In genomic region chr1:56688522-56689026, GRCh38 we compare ENCODE assay signal across 9 cellular contexts. TPM values are rescaled to one million over a fixed set of nuclear protein-coding genes. Genes with fewer than 3 reads are reported as not detected.
DNase-seq lines count a peak whose midpoint lies in the region; ATAC-seq and TF ChIP-seq lines count a peak whose summit lies in the region.
"Had no signal": no experiment of that assay in that cellular context is flagged by ENCODE, and none has a peak within 500 bp of the region (broad histone marks: within the 10 kb centered on the region; RNA-seq: fewer than 3 reads in every experiment).

No MANE protein-coding gene starts in this region.

- H3K9me3 ChIP-seq in mucosa of descending colon (no peaks in the 10 kb centered on the region), BE2C (no peaks in the 10 kb centered on the region), ovary (no peaks in the 10 kb centered on the region), thyroid gland (no peaks in the 10 kb centered on the region)

- no peaks in the 10 kb centered on the region for H3K36me3 Mint-ChIP-seq in WTC11
- H3K36me3 Mint-ChIP-seq: natural killer cell treated with Interleukin-12 subunit alpha and Interleukin-12 subunit beta and Interleukin-15 and Interleukin-18, amount 100 ng/mL, for 72 hours had no signal

- H3K4me3 ChIP-seq in mucosa of descending colon, result no peak overlapping the region
- H3K4me3 ChIP-seq in BE2C (ENCODE audit: low read depth, low read length), result no peak overlapping the region
- no peak overlapping the region for H3K4me3 ChIP-seq in ovary
- H3K4me3 ChIP-seq in thyroid gland (replicated peaks in 1 of 3), result no peak overlapping the region

- peaks cover 2% of the 10 kb centered on the region; the same call in 1 of the 2 replicates for H3K4me1 Mint-ChIP-seq in WTC11

- intact Hi-C loops in mucosa of descending colon (cut with DNase I, micrococcal nuclease), result no loop called here
- intact Hi-C loops in ovary (cut with DNase I), result no loop called here
- intact Hi-C loops in thyroid gland (cut with DNase I), result no loop called here

- CTCF ChIA-PET in WTC11 (lab: Charles Lee), result no interaction called here

- ATAC-seq in GM18499 (IDR thresholded peaks at IDR 0.05; ENCODE audit: insufficient read depth, unreplicated experiment), result peak; percentile 68
- ATAC-seq in HG02884 (IDR thresholded peaks at IDR 0.05; ENCODE audit: unreplicated experiment), result peak; percentile 92
- ATAC-seq in WTC11, result peak; percentile 87
- ATAC-seq in mucosa of descending colon, result peak; percentile 83

- TF ChIP-seq CTCF in WTC11 (IDR thresholded peaks at IDR 0.05) (no peak), mucosa of descending colon (IDR thresholded peaks at IDR 0.05) (no peak), BE2C (IDR thresholded peaks at IDR 0.05; ENCODE audit: low read depth, low read length) (no peak), ovary (IDR thresholded peaks at IDR 0.05) (no peak), thyroid gland (IDR thresholded peaks at IDR 0.05) (no peak)

- WGBS in ovary, 3 donors, result 74 to 82% (median 77%) methylated on average over 3 of the region's 3 CpGs
- WGBS in thyroid gland, 2 donors, result 75 to 80% methylated on average over 3 of the region's 3 CpGs

- H3K27me3 ChIP-seq in BE2C, result no peaks in the 10 kb centered on the region
- H3K27me3 ChIP-seq in ovary, result no peaks in the 10 kb centered on the region
- H3K27me3 ChIP-seq in thyroid gland, result no peaks in the 10 kb centered on the region

- H3K27ac ChIP-seq in ovary, result no peak overlapping the region
- H3K27ac ChIP-seq in thyroid gland, result no peak overlapping the region

- H3K4me3 Mint-ChIP-seq in WTC11, result no peak overlapping the region
- H3K4me3 Mint-ChIP-seq: natural killer cell treated with Interleukin-12 subunit alpha and Interleukin-12 subunit beta and Interleukin-15 and Interleukin-18, amount 100 ng/mL, for 72 hours had no signal

- POLR2A ChIA-PET in WTC11 (lab: Charles Lee), result no interaction called here

- TF ChIP-seq POLR2A in ovary (IDR thresholded peaks at IDR 0.05), result no peak
- no peak for TF ChIP-seq POLR2A in thyroid gland (IDR thresholded peaks at IDR 0.05)

- DNase-seq in WTC11 (ENCODE audit: low spot score), result no peak
- no peak for DNase-seq in mucosa of descending colon
- DNase-seq in CD1c-positive myeloid dendritic cell (ENCODE audit: extremely low spot score), result no peak
- no peak for DNase-seq in BE2C
- DNase-seq in ovary, result no peak
- no peak for DNase-seq in thyroid gland

- TF ChIP-seq EP300 in ovary (IDR thresholded peaks at IDR 0.05), result no peak

- no peaks in the 10 kb centered on the region for H3K9me3 Mint-ChIP-seq in WTC11
- H3K9me3 Mint-ChIP-seq: natural killer cell treated with Interleukin-12 subunit alpha and Interleukin-12 subunit beta and Interleukin-15 and Interleukin-18, amount 100 ng/mL, for 72 hours had no signal

- H3K27ac Mint-ChIP-seq in WTC11, result peak overlapping the region; percentile 67; the same call in 1 of the 2 replicates
- H3K27ac Mint-ChIP-seq: natural killer cell treated with Interleukin-12 subunit alpha and Interleukin-12 subunit beta and Interleukin-15 and Interleukin-18, amount 100 ng/mL, for 72 hours had no signal

- H3K27me3 Mint-ChIP-seq in WTC11 (ENCODE audit: low read depth), result no peaks in the 10 kb centered on the region
- H3K27me3 Mint-ChIP-seq: natural killer cell treated with Interleukin-12 subunit alpha and Interleukin-12 subunit beta and Interleukin-15 and Interleukin-18, amount 100 ng/mL, for 72 hours had no signal

- no peaks in the 10 kb centered on the region for H3K4me1 ChIP-seq in mucosa of descending colon (ENCODE audit: low read depth)
- H3K4me1 ChIP-seq in BE2C, result no peaks in the 10 kb centered on the region
- no peaks in the 10 kb centered on the region for H3K4me1 ChIP-seq in ovary (ENCODE audit: insufficient read depth)
- H3K4me1 ChIP-seq in thyroid gland, result no peaks in the 10 kb centered on the region

- H3K36me3 ChIP-seq in mucosa of descending colon (ENCODE audit: low read depth), result no peaks in the 10 kb centered on the region
- H3K36me3 ChIP-seq in BE2C, result no peaks in the 10 kb centered on the region
- no peaks in the 10 kb centered on the region for H3K36me3 ChIP-seq in ovary
- H3K36me3 ChIP-seq in thyroid gland, result no peaks in the 10 kb centered on the region

TF ChIP-seq in WTC11, 78 proteins besides CTCF, POLR2A, EP300 and RAD21 (continues in another document):
- TF ChIP-seq KAT7 (CRISPR knock-in tag; IDR thresholded peaks at IDR 0.05; ENCODE audit: borderline replicate concordance) (no peak), ZBTB43 (CRISPR knock-in tag; IDR thresholded peaks at IDR 0.05) (no peak), ZNF232 (CRISPR knock-in tag; IDR thresholded peaks at IDR 0.05) (no peak), JAZF1 (CRISPR knock-in tag; IDR thresholded peaks at IDR 0.05) (no peak)
- TF ChIP-seq, protein P1, sequence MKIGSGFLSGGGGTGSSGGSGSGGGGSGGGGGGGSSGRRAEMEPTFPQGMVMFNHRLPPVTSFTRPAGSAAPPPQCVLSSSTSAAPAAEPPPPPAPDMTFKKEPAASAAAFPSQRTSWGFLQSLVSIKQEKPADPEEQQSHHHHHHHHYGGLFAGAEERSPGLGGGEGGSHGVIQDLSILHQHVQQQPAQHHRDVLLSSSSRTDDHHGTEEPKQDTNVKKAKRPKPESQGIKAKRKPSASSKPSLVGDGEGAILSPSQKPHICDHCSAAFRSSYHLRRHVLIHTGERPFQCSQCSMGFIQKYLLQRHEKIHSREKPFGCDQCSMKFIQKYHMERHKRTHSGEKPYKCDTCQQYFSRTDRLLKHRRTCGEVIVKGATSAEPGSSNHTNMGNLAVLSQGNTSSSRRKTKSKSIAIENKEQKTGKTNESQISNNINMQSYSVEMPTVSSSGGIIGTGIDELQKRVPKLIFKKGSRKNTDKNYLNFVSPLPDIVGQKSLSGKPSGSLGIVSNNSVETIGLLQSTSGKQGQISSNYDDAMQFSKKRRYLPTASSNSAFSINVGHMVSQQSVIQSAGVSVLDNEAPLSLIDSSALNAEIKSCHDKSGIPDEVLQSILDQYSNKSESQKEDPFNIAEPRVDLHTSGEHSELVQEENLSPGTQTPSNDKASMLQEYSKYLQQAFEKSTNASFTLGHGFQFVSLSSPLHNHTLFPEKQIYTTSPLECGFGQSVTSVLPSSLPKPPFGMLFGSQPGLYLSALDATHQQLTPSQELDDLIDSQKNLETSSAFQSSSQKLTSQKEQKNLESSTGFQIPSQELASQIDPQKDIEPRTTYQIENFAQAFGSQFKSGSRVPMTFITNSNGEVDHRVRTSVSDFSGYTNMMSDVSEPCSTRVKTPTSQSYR (CRISPR knock-in tag; IDR thresholded peaks at IDR 0.05), result no peak
- TF ChIP-seq, protein P2, sequence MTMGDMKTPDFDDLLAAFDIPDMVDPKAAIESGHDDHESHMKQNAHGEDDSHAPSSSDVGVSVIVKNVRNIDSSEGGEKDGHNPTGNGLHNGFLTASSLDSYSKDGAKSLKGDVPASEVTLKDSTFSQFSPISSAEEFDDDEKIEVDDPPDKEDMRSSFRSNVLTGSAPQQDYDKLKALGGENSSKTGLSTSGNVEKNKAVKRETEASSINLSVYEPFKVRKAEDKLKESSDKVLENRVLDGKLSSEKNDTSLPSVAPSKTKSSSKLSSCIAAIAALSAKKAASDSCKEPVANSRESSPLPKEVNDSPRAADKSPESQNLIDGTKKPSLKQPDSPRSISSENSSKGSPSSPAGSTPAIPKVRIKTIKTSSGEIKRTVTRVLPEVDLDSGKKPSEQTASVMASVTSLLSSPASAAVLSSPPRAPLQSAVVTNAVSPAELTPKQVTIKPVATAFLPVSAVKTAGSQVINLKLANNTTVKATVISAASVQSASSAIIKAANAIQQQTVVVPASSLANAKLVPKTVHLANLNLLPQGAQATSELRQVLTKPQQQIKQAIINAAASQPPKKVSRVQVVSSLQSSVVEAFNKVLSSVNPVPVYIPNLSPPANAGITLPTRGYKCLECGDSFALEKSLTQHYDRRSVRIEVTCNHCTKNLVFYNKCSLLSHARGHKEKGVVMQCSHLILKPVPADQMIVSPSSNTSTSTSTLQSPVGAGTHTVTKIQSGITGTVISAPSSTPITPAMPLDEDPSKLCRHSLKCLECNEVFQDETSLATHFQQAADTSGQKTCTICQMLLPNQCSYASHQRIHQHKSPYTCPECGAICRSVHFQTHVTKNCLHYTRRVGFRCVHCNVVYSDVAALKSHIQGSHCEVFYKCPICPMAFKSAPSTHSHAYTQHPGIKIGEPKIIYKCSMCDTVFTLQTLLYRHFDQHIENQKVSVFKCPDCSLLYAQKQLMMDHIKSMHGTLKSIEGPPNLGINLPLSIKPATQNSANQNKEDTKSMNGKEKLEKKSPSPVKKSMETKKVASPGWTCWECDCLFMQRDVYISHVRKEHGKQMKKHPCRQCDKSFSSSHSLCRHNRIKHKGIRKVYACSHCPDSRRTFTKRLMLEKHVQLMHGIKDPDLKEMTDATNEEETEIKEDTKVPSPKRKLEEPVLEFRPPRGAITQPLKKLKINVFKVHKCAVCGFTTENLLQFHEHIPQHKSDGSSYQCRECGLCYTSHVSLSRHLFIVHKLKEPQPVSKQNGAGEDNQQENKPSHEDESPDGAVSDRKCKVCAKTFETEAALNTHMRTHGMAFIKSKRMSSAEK (CRISPR knock-in tag; IDR thresholded peaks at IDR 0.05; ENCODE audit: borderline replicate concordance), result no peak

RNA-seq across cellular contexts. Expression of gene PRKAA2, which starts 43.5 kb away (rescaled TPM):
- total RNA-seq in WTC11 (2021), result 4.8 to 8.1 TPM (median 8.1 TPM) in 3 replicates
- 10 to 100 TPM in 1 of 3 donors, 1 to 10 TPM in 2; 2.4 to 19.2 (median 3.1) TPM for total RNA-seq in mucosa of descending colon
- not detected for polyA plus RNA-seq in BE2C (2012; ENCODE audit: insufficient read depth, insufficient read length, low read depth)
- total RNA-seq in ovary, result 1 to 10 TPM; 2.4 to 5.4 (median 3.8) TPM
- polyA plus RNA-seq in ovary, result 1 to 10 TPM in 1 of 2 donors, under 1 TPM in 1; 0.81 to 2.9 TPM
- total RNA-seq in thyroid gland, result 10 to 100 TPM; 10.4 to 16.5 (median 14.3) TPM
